1 cellular context compared by ENCODE assay signal in the genomic region with DNA sequence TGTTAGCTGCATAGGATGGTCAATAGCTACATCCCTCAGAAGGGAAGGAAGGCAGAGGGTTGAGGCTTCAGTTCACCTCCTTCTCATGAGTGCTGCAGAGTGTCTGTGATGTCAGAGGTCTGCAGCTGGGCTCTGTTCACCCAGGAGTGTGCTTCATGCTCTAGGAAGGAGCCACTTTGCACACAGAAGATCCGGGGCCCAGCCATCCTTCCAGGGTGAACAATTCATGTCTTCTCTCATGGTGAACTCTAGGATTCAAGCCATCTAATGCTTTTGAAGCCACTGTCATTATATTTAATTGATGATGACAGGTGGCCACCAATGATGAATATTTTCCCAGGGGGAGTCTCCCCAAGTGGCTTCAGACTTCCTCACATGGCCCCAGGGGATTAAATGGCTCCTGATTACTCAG.
TF ChIP-seq lines count a peak whose summit lies in the region.

No MANE protein-coding gene starts in this region.

TF ChIP-seq in GM12878, 131 proteins besides CTCF, POLR2A, EP300 and RAD21:
- peak; percentile 76 for TF ChIP-seq MEF2B (IDR thresholded peaks at IDR 0.05; ENCODE audit: partially characterized antibody, poor library complexity, severe bottlenecking)
